In the genomic region with DNA sequence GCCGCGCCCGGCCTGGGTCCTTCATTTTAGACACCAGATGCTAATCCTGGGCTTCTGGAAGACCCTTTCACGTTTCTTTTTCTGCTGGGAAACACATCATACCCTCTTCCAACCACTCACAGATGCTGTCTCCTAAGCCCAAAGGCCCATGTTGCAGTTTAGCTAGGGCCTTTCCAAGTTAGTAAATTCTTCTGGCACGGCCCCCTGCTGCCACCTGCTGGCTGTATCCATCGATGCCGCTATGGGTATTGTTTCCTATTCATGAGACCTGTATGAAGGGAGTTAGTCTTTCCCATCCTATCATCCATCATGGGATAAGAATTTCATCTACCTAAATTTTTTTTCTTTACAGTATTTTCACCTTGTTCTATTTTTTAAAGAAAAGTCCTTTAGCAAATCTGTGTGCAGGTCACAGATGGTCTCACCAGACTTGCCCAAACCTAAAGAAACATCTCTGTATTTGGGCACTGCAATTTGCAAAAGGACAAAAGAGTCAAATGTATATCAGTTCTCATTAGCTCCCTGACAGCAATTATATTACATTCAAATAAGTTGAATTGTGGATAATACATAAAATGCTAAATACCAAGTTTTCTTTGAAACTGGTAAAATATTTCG, we compare ENCODE assay signal across 8 cellular contexts. TPM values are rescaled to one million over a fixed set of nuclear protein-coding genes. Genes with fewer than 3 reads are reported as not detected.
DNase-seq lines count a peak whose midpoint lies in the region; ATAC-seq, FAIRE-seq and TF ChIP-seq lines count a peak whose summit lies in the region.

No MANE protein-coding gene starts in this region.

- intact Hi-C loops in ascending aorta (cut with DNase I) (loop anchor here (1.0 kb wide), 1 partner anchor 37 kb away; a partner anchor contains a TSS), spleen (cut with DNase I; ENCODE audit: low total_unique reads) (no loop called here)

- no peaks in the 10 kb centered on the region for H3K4me1 ChIP-seq in ascending aorta
- peaks cover 0 to 13% (median 2%) of the 10 kb centered on the region in 6 donors for H3K4me1 ChIP-seq in spleen

- H3K9me3 ChIP-seq in ascending aorta (no peaks in the 10 kb centered on the region), spleen (no peaks in the 10 kb centered on the region)

- H3K27ac ChIP-seq in ascending aorta (no peak overlapping the region), spleen (no peak overlapping the region)

- in situ Hi-C loops in ACHN (cut with HindIII; ENCODE audit: low pct_ligation_motif_present, low pct_unique_long_range_greater_than_20kb, low sequenced_read_pairs) = no loop called here

- H3K36me3 ChIP-seq in ascending aorta = no peaks in the 10 kb centered on the region
- no peaks in the 10 kb centered on the region for H3K36me3 ChIP-seq in spleen

- H3K4me3 ChIP-seq in ascending aorta (no peak overlapping the region), spleen (no peak overlapping the region)

- WGBS in spleen, 5 donors = 47 to 49% (median 48%) methylated on average over 8 of the region's 8 CpGs

- DNase-seq in ACHN = peak; percentile 49
- peak; percentile 20 for DNase-seq in GM18507 (ENCODE audit: extremely low spot score, insufficient read length, low read depth)
- DNase-seq in NCI-H1105 treated with DMSO at 0.1 percent for 48 hours (lab: John Stamatoyannopoulos, UW) = peak; percentile 61
- DNase-seq in T-helper 9 cell = peak; percentile 58
- peak; percentile 13 to 86 for DNase-seq in ascending aorta (ENCODE audit: low spot score in 2 of 2)
- peak; percentile 42 to 49 for DNase-seq in hippocampal formation (lab: John Stamatoyannopoulos, UW)
- DNase-seq in spleen = peak; percentile 85

- peak; percentile 84 for FAIRE-seq in GM18507 (lab: Jason Lieb, UNC)

- TF ChIP-seq CTCF in ascending aorta (IDR thresholded peaks at IDR 0.05) = peak; percentile 55 to 71 (median 67)
- TF ChIP-seq CTCF in spleen (IDR thresholded peaks at IDR 0.05 in 8 of 11, conservative IDR thresholded peaks at IDR 0.05 in 3 of 11) = peak in 10 of 11 experiments; percentile 42 to 80 (median 66)

- no peak for TF ChIP-seq POLR2A in spleen (IDR thresholded peaks at IDR 0.05)

- ATAC-seq in HG02970 (IDR thresholded peaks at IDR 0.05; ENCODE audit: low FRiP score, unreplicated experiment) = no peak

- H3K27me3 ChIP-seq in ascending aorta (no peaks in the 10 kb centered on the region), spleen (replicated peaks in 1 of 7) (no peaks in the 10 kb centered on the region)

RNA-seq across cellular contexts. Expression of a gene that starts 37.8 kb away (rescaled TPM):
- total RNA-seq in ascending aorta (5.5 TPM), spleen (10 to 100 TPM in 6 of 7 donors, 1 to 10 TPM in 1; 9.3 to 25.2 (median 12.9) TPM)
- polyA plus RNA-seq in spleen = 1 to 10 TPM; 3.2 to 4.6 (median 4.6) TPM

RNA-seq across cellular contexts. Expression of a gene that starts 40.2 kb away (rescaled TPM):
- total RNA-seq in ascending aorta = 6.6 TPM
- 10 to 100 TPM; 16.8 to 26.5 (median 18.6) TPM for total RNA-seq in spleen
- polyA plus RNA-seq in spleen = 1 to 10 TPM; 6.8 to 9.3 (median 8.7) TPM

Comparison
In these comparisons a context has a peak if more than half of its experiments do, and no peak if none do; other contexts are left out.
1. DNase-seq: peak in every context shown above with its lines; median percentile 85 in spleen; 61 in NCI-H1105 treated with DMSO at 0.1 percent for 48 hours; 58 in T-helper 9 cell; 50 in ascending aorta; 49 in ACHN; 46 in hippocampal formation; 20 in GM18507.